8 cellular contexts compared by ENCODE assay signal in genomic region chr7:151631968-151632749, GRCh38.
A peak's percentile ranks its signal among the peaks of the same experiment; 100 is the strongest.
DNase-seq lines count a peak whose midpoint lies in the region; ATAC-seq, FAIRE-seq and TF ChIP-seq lines count a peak whose summit lies in the region.

No MANE protein-coding gene starts in this region.

- 0 out of 2 replicates have a peak, but pooled peaks have one; percentile 18 for TF ChIP-seq CTCF in AG10803 (conservative IDR thresholded peaks at IDR 0.05; ENCODE audit: low read length)
- TF ChIP-seq CTCF in coronary artery (IDR thresholded peaks at IDR 0.05): no peak
- peak; percentile 20; the same call in 1 of the 2 replicates for TF ChIP-seq CTCF in HepG2 (CRISPR knock-in tag; IDR thresholded peaks at IDR 0.05)

- CTCF ChIA-PET in HepG2 (lab: Yijun Ruan, JAX; ENCODE audit: low intra/inter-chr PET ratio, low total read pairs): interaction anchor here (1.1 to 1.2 kb wide), 2 partner anchors 122 to 128 kb away, joined by 3 read pairs; no protein-coding TSS in a partner anchor

- no peaks in the 10 kb centered on the region for H4K20me1 ChIP-seq in HepG2 (ENCODE audit: insufficient read depth, low read length)

- H3K36me3 ChIP-seq in HepG2 (replicated peaks in 1 of 2; ENCODE audit: control insufficient read depth in 1 of 2, insufficient read depth in 2 of 2, low read length in 2 of 2): no peaks in the 10 kb centered on the region

- BruUV-seq in HepG2 (replicated peaks; lab: Mats Ljungman, UMichigan): no TSS peak

- 47% methylated on average over 3 of the region's 108 CpGs for WGBS in HepG2 (ENCODE audit: low lambda C conversion rate)

- peaks cover 24% of the 10 kb centered on the region for H3K4me1 Mint-ChIP-seq in activated CD4-positive, alpha-beta T cell treated with anti-CD3 and anti-CD28 coated beads, Interleukin-2, amount 10 ng/mL, durations not matched to agents 24 days and 14 days

- in situ Hi-C loops in HepG2 (cut with HindIII; ENCODE audit: extremely low pct_ligation_motif_present, low pct_unique_long_range_greater_than_20kb): no loop called here

- peak overlapping the region; percentile 97 for H3K4me2 ChIP-seq in HepG2 (ENCODE audit: low read depth, low read length)

- H3K36me3 Mint-ChIP-seq in activated CD4-positive, alpha-beta T cell treated with anti-CD3 and anti-CD28 coated beads, Interleukin-2, amount 10 ng/mL, durations not matched to agents 24 days and 14 days (ENCODE audit: low read depth): peaks cover 6% of the 10 kb centered on the region

- peak overlapping the region; percentile 96 for H3K4me3 Mint-ChIP-seq in activated CD4-positive, alpha-beta T cell treated with anti-CD3 and anti-CD28 coated beads, Interleukin-2, amount 10 ng/mL, durations not matched to agents 24 days and 14 days

- no peak for FAIRE-seq in HepG2 (lab: Jason Lieb, UNC)

- intact Hi-C loops in activated CD4-positive, alpha-beta T cell treated with anti-CD3 and anti-CD28 coated beads, Interleukin-2, amount 10 ng/mL, durations not matched to agents 24 days and 14 days (cut with micrococcal nuclease): loop anchor here (1.0 to 10.0 kb wide), 6 partner anchors 112 to 830 kb away; partner anchors contain the start of genes NUB1 and PRKAG2
- intact Hi-C loops in HepG2 (cut with micrococcal nuclease; ENCODE audit: unreplicated experiment): no loop called here

- H3K9ac ChIP-seq in HepG2 (ENCODE audit: insufficient read depth, low read depth, low read length): no peak overlapping the region

- H3K27ac ChIP-seq in coronary artery (peak overlapping the region; percentile 94 to 98), HepG2 (ENCODE audit: extremely low read length, insufficient read depth, low read length) (no peak overlapping the region)

- no peaks in the 10 kb centered on the region for H3K79me2 ChIP-seq in HepG2 (ENCODE audit: insufficient read depth, low read length)

- no peak overlapping the region for H2AFZ ChIP-seq in HepG2 (ENCODE audit: low read length)

- H3K9me3 ChIP-seq in HepG2 (ENCODE audit: low read length): peaks cover 8% of the 10 kb centered on the region

- DNase-seq in AG10803 (ENCODE audit: low read depth) (peak; percentile 80), NCI-H2227 (lab: John Stamatoyannopoulos, UW; ENCODE audit: unreplicated experiment) (peak; percentile 94), coronary artery (ENCODE audit: low spot score) (peak; percentile 86), HepG2 (ENCODE audit: low spot score) (peak; percentile 55)
- peak; percentile 97 for DNase-seq in activated CD4-positive, alpha-beta T cell treated with anti-CD3 and anti-CD28 coated beads, Interleukin-2, amount 10 ng/mL, durations not matched to agents 24 days and 14 days
- peak; percentile 86 for DNase-seq in stimulated activated CD4-positive, alpha-beta T cell treated with anti-CD3 and anti-CD28 coated beads, Interleukin-4, amount 100 ng/mL, for 24 hours

- H3K4me1 ChIP-seq in HepG2 (ENCODE audit: insufficient read depth, low read length): peaks cover 12% of the 10 kb centered on the region

- peak overlapping the region; percentile 99 for H3K27ac Mint-ChIP-seq in activated CD4-positive, alpha-beta T cell treated with anti-CD3 and anti-CD28 coated beads, Interleukin-2, amount 10 ng/mL, durations not matched to agents 24 days and 14 days

- TF ChIP-seq EP300 in HepG2 (IDR thresholded peaks at IDR 0.05; ENCODE audit: low read depth in 2 of 2, low read length in 2 of 2) (no peak), HepG2 (CRISPR knock-in tag; IDR thresholded peaks at IDR 0.05; ENCODE audit: borderline replicate concordance) (no peak)

- peaks cover 2% of the 10 kb centered on the region for H3K27me3 Mint-ChIP-seq in activated CD4-positive, alpha-beta T cell treated with anti-CD3 and anti-CD28 coated beads, Interleukin-2, amount 10 ng/mL, durations not matched to agents 24 days and 14 days

- POLR2A ChIA-PET in HepG2 (lab: Yijun Ruan, JAX): interaction anchor here (1.5 kb wide), 1 partner anchor 113 kb away, joined by 6 read pairs; no protein-coding TSS in a partner anchor

- peaks cover 0 to 23% of the 10 kb centered on the region in 2 experiments; a peak in 2 of 5 replicates for H3K27me3 ChIP-seq in HepG2 (ENCODE audit: control insufficient read depth in 1 of 2, insufficient read depth in 2 of 2, low read length in 2 of 2)

- no peaks in the 10 kb centered on the region for H3K9me3 Mint-ChIP-seq in activated CD4-positive, alpha-beta T cell treated with anti-CD3 and anti-CD28 coated beads, Interleukin-2, amount 10 ng/mL, durations not matched to agents 24 days and 14 days

- TF ChIP-seq POLR2A in HepG2 (IDR thresholded peaks at IDR 0.05; ENCODE audit: insufficient read depth in 1 of 2, low read depth in 2 of 2, low read length in 2 of 2): no peak

- H3K4me3 ChIP-seq in AG10803 (ENCODE audit: low read length) (peak overlapping the region; percentile 93), coronary artery (peak overlapping the region; percentile 80), HepG2 (replicated peaks in 1 of 3; ENCODE audit: insufficient read depth in 1 of 3, low read depth in 2 of 3, low read length in 3 of 3) (peak overlapping the region; percentile 52 to 68 (median 52); a peak in 4 of 6 replicates)

- no peak for TF ChIP-seq RAD21 in HepG2 (CRISPR knock-in tag; IDR thresholded peaks at IDR 0.05)

- ATAC-seq in GM18868 (IDR thresholded peaks at IDR 0.05; ENCODE audit: unreplicated experiment) (peak; percentile 79), HG03095 (IDR thresholded peaks at IDR 0.05; ENCODE audit: unreplicated experiment) (peak; percentile 63), HepG2 (peak; percentile 95)

TF ChIP-seq in HepG2, 621 proteins besides CTCF, POLR2A, EP300 and RAD21 (continues in another document):
- no peak for TF ChIP-seq ZNF362 (CRISPR knock-in tag; IDR thresholded peaks at IDR 0.05; ENCODE audit: borderline replicate concordance)
- TF ChIP-seq THYN1 (CRISPR knock-in tag; IDR thresholded peaks at IDR 0.05; ENCODE audit: borderline replicate concordance, low read depth): no peak
- no peak for TF ChIP-seq ZNF275 (CRISPR knock-in tag; IDR thresholded peaks at IDR 0.05; ENCODE audit: borderline replicate concordance)
- no peak for TF ChIP-seq SNAPC4 (CRISPR knock-in tag; IDR thresholded peaks at IDR 0.05)
- no peak for TF ChIP-seq TP53 (CRISPR knock-in tag; conservative IDR thresholded peaks at IDR 0.05)
- peak; percentile 60 for TF ChIP-seq ZFY (CRISPR knock-in tag; IDR thresholded peaks at IDR 0.05)
- TF ChIP-seq ZNF44 (CRISPR knock-in tag; IDR thresholded peaks at IDR 0.05): no peak
